1 cellular context compared by ENCODE assay signal in the genomic region with DNA sequence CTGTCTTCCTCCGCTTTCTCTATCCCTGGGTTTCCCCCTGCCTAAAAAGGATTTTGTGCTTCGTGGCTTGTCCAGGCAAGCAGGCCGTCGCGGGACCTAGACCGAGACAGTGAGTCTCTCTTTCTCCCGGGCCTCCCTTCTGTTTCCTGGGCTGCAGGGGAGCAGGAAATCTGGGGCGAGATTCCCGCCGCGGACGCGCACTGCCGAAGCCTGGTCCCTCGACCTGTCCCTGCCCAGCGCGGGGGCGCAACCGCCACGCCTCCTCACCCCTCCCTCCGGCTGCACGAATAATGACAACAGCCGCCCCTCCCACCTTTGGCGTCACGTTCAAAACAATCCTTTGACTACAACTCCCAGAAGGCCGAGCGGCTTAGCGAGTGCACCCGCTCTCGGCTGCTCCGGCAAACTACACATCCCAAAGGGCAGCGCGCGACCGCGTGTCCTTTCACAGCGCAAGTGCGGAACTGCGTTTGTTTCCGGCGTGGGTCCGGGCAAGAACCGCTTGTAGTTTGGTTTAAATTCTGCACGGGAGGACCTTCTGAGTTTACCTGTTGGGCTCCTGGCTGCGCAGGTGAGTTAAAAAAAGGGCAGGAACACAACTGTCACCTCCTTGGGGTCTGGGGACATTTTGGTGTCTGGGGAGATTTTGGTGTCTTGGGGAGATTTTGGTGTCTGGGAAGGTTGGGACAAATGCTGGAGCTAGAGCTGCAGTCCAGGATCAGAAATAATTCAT.
TF ChIP-seq lines count a peak whose summit lies in the region.

A gene (plus strand): TSS at position 473 of the 733 bp plus-strand sequence. CDS start 1,715 bp downstream, outside the sequence.

TF ChIP-seq in HepG2, 621 proteins besides CTCF, POLR2A, EP300 and RAD21 (continued from another document and continues in another):
- TF ChIP-seq, protein P1, sequence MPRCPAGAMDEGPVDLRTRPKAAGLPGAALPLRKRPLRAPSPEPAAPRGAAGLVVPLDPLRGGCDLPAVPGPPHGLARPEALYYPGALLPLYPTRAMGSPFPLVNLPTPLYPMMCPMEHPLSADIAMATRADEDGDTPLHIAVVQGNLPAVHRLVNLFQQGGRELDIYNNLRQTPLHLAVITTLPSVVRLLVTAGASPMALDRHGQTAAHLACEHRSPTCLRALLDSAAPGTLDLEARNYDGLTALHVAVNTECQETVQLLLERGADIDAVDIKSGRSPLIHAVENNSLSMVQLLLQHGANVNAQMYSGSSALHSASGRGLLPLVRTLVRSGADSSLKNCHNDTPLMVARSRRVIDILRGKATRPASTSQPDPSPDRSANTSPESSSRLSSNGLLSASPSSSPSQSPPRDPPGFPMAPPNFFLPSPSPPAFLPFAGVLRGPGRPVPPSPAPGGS (CRISPR knock-in tag; IDR thresholded peaks at IDR 0.05): 0 out of 2 replicates have a peak, but pooled peaks have one; percentile 33
- TF ChIP-seq ETV5 (CRISPR knock-in tag; IDR thresholded peaks at IDR 0.05; ENCODE audit: borderline replicate concordance) (peak; percentile 60; the same call in 1 of the 2 replicates), ZFP1 (CRISPR knock-in tag; IDR thresholded peaks at IDR 0.05) (peak; percentile 72; the same call in 1 of the 2 replicates), NPAS2 (CRISPR knock-in tag; IDR thresholded peaks at IDR 0.05; ENCODE audit: borderline replicate concordance) (no peak), RFXAP (CRISPR knock-in tag; IDR thresholded peaks at IDR 0.05; ENCODE audit: borderline replicate concordance) (peak; percentile 33; the same call in 1 of the 2 replicates), ZNF816 (CRISPR knock-in tag; IDR thresholded peaks at IDR 0.05; ENCODE audit: borderline replicate concordance) (no peak), NCOA1 (CRISPR knock-in tag; IDR thresholded peaks at IDR 0.05) (0 out of 2 replicates have a peak, but pooled peaks have one; percentile 43), POLR2AphosphoS5 (IDR thresholded peaks at IDR 0.05; ENCODE audit: low read depth, low read length) (peak; percentile 71), ZBTB38 (CRISPR knock-in tag; IDR thresholded peaks at IDR 0.05) (peak; percentile 83; the same call in 1 of the 2 replicates), ZMYM3 (CRISPR knock-in tag; IDR thresholded peaks at IDR 0.05) (peak; percentile 67; the same call in 1 of the 2 replicates), HCFC1 (IDR thresholded peaks at IDR 0.05; ENCODE audit: low read depth, low read length) (peak; percentile 99), ZNF788 (CRISPR knock-in tag; IDR thresholded peaks at IDR 0.05; ENCODE audit: borderline replicate concordance) (peak; percentile 85; the same call in 1 of the 2 replicates), ZNF230 (CRISPR knock-in tag; IDR thresholded peaks at IDR 0.05) (peak; percentile 85; the same call in 1 of the 2 replicates), ZNF274 (CRISPR knock-in tag; IDR thresholded peaks at IDR 0.05) (peak; percentile 43; the same call in 1 of the 2 replicates), FOXA1 (IDR thresholded peaks at IDR 0.05) (no peak), FOXA1 (CRISPR knock-in tag; IDR thresholded peaks at IDR 0.05) (peak; percentile 63), MEIS2 (CRISPR knock-in tag; IDR thresholded peaks at IDR 0.05) (peak; percentile 65; the same call in 1 of the 2 replicates), EHMT2 (IDR thresholded peaks at IDR 0.05; ENCODE audit: borderline replicate concordance, low read depth, low read length) (no peak), ZSCAN30 (CRISPR knock-in tag; IDR thresholded peaks at IDR 0.05) (0 out of 2 replicates have a peak, but pooled peaks have one; percentile 29), HMG20B (CRISPR knock-in tag; conservative IDR thresholded peaks at IDR 0.05) (0 out of 2 replicates have a peak, but pooled peaks have one; percentile 13), ZFP36L2 (CRISPR knock-in tag; IDR thresholded peaks at IDR 0.05) (0 out of 2 replicates have a peak, but pooled peaks have one; percentile 79), ZNF264 (CRISPR knock-in tag; IDR thresholded peaks at IDR 0.05) (0 out of 2 replicates have a peak, but pooled peaks have one; percentile 33), FLYWCH1 (CRISPR knock-in tag; IDR thresholded peaks at IDR 0.05) (no peak), NR2C2 (CRISPR knock-in tag; IDR thresholded peaks at IDR 0.05; ENCODE audit: borderline replicate concordance) (peak; percentile 92), EED (CRISPR knock-in tag; IDR thresholded peaks at IDR 0.05) (no peak), ZNF253 (CRISPR knock-in tag; IDR thresholded peaks at IDR 0.05; ENCODE audit: borderline replicate concordance) (no peak), SIN3B (IDR thresholded peaks at IDR 0.05; ENCODE audit: low read length) (0 out of 2 replicates have a peak, but pooled peaks have one; percentile 62)
- TF ChIP-seq, protein P2, sequence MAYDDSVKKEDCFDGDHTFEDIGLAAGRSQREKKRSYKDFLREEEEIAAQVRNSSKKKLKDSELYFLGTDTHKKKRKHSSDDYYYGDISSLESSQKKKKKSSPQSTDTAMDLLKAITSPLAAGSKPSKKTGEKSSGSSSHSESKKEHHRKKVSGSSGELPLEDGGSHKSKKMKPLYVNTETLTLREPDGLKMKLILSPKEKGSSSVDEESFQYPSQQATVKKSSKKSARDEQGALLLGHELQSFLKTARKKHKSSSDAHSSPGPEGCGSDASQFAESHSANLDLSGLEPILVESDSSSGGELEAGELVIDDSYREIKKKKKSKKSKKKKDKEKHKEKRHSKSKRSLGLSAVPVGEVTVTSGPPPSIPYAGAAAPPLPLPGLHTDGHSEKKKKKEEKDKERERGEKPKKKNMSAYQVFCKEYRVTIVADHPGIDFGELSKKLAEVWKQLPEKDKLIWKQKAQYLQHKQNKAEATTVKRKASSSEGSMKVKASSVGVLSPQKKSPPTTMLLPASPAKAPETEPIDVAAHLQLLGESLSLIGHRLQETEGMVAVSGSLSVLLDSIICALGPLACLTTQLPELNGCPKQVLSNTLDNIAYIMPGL (CRISPR knock-in tag; IDR thresholded peaks at IDR 0.05; ENCODE audit: borderline replicate concordance in 1 of 2, low read depth in 1 of 2): peak; percentile 18 to 46; a peak in 1 of 4 replicates
- TF ChIP-seq, protein P3, sequence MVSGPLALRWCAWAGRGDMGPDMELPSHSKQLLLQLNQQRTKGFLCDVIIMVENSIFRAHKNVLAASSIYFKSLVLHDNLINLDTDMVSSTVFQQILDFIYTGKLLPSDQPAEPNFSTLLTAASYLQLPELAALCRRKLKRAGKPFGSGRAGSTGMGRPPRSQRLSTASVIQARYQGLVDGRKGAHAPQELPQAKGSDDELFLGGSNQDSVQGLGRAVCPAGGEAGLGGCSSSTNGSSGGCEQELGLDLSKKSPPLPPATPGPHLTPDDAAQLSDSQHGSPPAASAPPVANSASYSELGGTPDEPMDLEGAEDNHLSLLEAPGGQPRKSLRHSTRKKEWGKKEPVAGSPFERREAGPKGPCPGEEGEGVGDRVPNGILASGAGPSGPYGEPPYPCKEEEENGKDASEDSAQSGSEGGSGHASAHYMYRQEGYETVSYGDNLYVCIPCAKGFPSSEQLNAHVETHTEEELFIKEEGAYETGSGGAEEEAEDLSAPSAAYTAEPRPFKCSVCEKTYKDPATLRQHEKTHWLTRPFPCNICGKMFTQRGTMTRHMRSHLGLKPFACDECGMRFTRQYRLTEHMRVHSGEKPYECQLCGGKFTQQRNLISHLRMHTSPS (CRISPR knock-in tag; IDR thresholded peaks at IDR 0.05; ENCODE audit: low read depth): no peak
- TF ChIP-seq, protein P4, sequence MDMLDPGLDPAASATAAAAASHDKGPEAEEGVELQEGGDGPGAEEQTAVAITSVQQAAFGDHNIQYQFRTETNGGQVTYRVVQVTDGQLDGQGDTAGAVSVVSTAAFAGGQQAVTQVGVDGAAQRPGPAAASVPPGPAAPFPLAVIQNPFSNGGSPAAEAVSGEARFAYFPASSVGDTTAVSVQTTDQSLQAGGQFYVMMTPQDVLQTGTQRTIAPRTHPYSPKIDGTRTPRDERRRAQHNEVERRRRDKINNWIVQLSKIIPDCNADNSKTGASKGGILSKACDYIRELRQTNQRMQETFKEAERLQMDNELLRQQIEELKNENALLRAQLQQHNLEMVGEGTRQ (IDR thresholded peaks at IDR 0.05; ENCODE audit: low read depth, low read length): no peak
- TF ChIP-seq, protein P4 (CRISPR knock-in tag; IDR thresholded peaks at IDR 0.05; ENCODE audit: borderline replicate concordance): peak; percentile 69; the same call in 1 of the 2 replicates
- TF ChIP-seq, protein P5, sequence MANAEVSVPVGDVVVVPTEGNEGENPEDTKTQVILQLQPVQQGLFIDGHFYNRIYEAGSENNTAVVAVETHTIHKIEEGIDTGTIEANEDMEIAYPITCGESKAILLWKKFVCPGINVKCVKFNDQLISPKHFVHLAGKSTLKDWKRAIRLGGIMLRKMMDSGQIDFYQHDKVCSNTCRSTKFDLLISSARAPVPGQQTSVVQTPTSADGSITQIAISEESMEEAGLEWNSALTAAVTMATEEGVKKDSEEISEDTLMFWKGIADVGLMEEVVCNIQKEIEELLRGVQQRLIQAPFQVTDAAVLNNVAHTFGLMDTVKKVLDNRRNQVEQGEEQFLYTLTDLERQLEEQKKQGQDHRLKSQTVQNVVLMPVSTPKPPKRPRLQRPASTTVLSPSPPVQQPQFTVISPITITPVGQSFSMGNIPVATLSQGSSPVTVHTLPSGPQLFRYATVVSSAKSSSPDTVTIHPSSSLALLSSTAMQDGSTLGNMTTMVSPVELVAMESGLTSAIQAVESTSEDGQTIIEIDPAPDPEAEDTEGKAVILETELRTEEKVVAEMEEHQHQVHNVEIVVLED (CRISPR knock-in tag; IDR thresholded peaks at IDR 0.05; ENCODE audit: borderline replicate concordance): peak; percentile 98
- TF ChIP-seq, protein P6, sequence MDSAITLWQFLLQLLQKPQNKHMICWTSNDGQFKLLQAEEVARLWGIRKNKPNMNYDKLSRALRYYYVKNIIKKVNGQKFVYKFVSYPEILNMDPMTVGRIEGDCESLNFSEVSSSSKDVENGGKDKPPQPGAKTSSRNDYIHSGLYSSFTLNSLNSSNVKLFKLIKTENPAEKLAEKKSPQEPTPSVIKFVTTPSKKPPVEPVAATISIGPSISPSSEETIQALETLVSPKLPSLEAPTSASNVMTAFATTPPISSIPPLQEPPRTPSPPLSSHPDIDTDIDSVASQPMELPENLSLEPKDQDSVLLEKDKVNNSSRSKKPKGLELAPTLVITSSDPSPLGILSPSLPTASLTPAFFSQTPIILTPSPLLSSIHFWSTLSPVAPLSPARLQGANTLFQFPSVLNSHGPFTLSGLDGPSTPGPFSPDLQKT (CRISPR knock-in tag; IDR thresholded peaks at IDR 0.05; ENCODE audit: borderline replicate concordance): 0 out of 2 replicates have a peak, but pooled peaks have one; percentile 67
- TF ChIP-seq, protein P7, sequence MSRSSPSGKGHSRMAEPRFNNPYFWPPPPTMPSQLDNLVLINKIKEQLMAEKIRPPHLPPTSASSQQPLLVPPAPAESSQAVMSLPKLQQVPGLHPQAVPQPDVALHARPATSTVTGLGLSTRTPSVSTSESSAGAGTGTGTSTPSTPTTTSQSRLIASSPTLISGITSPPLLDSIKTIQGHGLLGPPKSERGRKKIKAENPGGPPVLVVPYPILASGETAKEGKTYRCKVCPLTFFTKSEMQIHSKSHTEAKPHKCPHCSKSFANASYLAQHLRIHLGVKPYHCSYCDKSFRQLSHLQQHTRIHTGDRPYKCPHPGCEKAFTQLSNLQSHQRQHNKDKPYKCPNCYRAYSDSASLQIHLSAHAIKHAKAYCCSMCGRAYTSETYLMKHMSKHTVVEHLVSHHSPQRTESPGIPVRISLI (CRISPR knock-in tag; IDR thresholded peaks at IDR 0.05; ENCODE audit: borderline replicate concordance): peak; percentile 20; the same call in 1 of the 2 replicates
- TF ChIP-seq, protein P8, sequence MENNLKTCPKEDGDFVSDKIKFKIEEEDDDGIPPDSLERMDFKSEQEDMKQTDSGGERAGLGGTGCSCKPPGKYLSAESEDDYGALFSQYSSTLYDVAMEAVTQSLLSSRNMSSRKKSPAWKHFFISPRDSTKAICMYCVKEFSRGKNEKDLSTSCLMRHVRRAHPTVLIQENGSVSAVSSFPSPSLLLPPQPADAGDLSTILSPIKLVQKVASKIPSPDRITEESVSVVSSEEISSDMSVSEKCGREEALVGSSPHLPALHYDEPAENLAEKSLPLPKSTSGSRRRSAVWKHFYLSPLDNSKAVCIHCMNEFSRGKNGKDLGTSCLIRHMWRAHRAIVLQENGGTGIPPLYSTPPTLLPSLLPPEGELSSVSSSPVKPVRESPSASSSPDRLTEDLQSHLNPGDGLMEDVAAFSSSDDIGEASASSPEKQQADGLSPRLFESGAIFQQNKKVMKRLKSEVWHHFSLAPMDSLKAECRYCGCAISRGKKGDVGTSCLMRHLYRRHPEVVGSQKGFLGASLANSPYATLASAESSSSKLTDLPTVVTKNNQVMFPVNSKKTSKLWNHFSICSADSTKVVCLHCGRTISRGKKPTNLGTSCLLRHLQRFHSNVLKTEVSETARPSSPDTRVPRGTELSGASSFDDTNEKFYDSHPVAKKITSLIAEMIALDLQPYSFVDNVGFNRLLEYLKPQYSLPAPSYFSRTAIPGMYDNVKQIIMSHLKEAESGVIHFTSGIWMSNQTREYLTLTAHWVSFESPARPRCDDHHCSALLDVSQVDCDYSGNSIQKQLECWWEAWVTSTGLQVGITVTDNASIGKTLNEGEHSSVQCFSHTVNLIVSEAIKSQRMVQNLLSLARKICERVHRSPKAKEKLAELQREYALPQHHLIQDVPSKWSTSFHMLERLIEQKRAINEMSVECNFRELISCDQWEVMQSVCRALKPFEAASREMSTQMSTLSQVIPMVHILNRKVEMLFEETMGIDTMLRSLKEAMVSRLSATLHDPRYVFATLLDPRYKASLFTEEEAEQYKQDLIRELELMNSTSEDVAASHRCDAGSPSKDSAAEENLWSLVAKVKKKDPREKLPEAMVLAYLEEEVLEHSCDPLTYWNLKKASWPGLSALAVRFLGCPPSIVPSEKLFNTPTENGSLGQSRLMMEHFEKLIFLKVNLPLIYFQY (CRISPR knock-in tag; IDR thresholded peaks at IDR 0.05; ENCODE audit: borderline replicate concordance): 0 out of 2 replicates have a peak, but pooled peaks have one; percentile 35
- TF ChIP-seq, protein P9, sequence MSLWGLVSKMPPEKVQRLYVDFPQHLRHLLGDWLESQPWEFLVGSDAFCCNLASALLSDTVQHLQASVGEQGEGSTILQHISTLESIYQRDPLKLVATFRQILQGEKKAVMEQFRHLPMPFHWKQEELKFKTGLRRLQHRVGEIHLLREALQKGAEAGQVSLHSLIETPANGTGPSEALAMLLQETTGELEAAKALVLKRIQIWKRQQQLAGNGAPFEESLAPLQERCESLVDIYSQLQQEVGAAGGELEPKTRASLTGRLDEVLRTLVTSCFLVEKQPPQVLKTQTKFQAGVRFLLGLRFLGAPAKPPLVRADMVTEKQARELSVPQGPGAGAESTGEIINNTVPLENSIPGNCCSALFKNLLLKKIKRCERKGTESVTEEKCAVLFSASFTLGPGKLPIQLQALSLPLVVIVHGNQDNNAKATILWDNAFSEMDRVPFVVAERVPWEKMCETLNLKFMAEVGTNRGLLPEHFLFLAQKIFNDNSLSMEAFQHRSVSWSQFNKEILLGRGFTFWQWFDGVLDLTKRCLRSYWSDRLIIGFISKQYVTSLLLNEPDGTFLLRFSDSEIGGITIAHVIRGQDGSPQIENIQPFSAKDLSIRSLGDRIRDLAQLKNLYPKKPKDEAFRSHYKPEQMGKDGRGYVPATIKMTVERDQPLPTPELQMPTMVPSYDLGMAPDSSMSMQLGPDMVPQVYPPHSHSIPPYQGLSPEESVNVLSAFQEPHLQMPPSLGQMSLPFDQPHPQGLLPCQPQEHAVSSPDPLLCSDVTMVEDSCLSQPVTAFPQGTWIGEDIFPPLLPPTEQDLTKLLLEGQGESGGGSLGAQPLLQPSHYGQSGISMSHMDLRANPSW (CRISPR knock-in tag; IDR thresholded peaks at IDR 0.05; ENCODE audit: borderline replicate concordance): peak; percentile 76; the same call in 1 of the 2 replicates
